8 cellular contexts compared by ENCODE assay signal in the genomic region with DNA sequence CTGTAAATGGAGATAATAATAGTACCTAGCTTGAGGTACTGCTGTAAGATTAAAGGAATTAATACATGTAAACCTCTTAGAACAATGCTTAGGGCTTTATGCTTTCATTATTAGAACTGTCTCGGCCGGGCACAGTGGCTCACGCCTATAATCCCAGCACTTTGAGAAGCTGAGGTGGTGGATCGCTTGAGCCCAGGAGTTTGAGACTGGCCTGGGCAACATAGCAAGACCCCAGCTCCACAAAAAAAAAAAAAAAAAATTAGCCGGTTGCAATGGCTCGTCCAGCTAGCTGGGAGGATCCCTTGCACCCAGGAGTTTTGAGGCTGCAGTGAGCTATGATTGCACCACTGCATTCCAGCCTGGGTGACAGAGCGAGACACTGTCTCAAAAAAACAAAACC. TPM values are rescaled to one million over a fixed set of nuclear protein-coding genes. Genes with fewer than 3 reads are reported as not detected.
A peak's percentile ranks its signal among the peaks of the same experiment; 100 is the strongest.
DNase-seq lines count a peak whose midpoint lies in the region; ATAC-seq, FAIRE-seq and TF ChIP-seq lines count a peak whose summit lies in the region.
"Not testable (repeated sequence)": the region's sequence is repeated elsewhere in the genome, so short reads cannot be mapped to it uniquely, and the experiment has no call there.
"Had no signal": no experiment of that assay in that cellular context is flagged by ENCODE, and none has a peak within 500 bp of the region (broad histone marks: within the 10 kb centered on the region; RNA-seq: fewer than 3 reads in every experiment).

No MANE protein-coding gene starts in this region.

- peak overlapping the region; percentile 35; the same call in 1 of the 2 replicates for H3K9ac ChIP-seq in MM.1S (ENCODE audit: low read length)
- not testable (repeated sequence) for H3K9ac ChIP-seq in HepG2 (ENCODE audit: insufficient read depth, low read depth, low read length)

- TF ChIP-seq CTCF in MM.1S (IDR thresholded peaks at IDR 0.05; ENCODE audit: low read length); HepG2 (CRISPR knock-in tag; IDR thresholded peaks at IDR 0.05): not testable (repeated sequence)

- not testable (repeated sequence) for H3K36me3 ChIP-seq in MM.1S (replicated peaks; ENCODE audit: insufficient read depth, low read length)
- peaks cover 9 to 20% of the 10 kb centered on the region in 2 experiments; a peak in 4 of 5 replicates for H3K36me3 ChIP-seq in HepG2 (replicated peaks in 1 of 2; ENCODE audit: control insufficient read depth in 1 of 2, insufficient read depth in 2 of 2, low read length in 2 of 2)

- H3K9me3 ChIP-seq in MM.1S (replicated peaks; ENCODE audit: insufficient read depth, low read length); T-helper 17 cell (ENCODE audit: control insufficient read depth, low read length, poor library complexity, severe bottlenecking); HepG2 (ENCODE audit: low read length): not testable (repeated sequence)

- BruUV-seq in HepG2 (replicated peaks; lab: Mats Ljungman, UMichigan) = not testable (repeated sequence)

- H4K20me1 ChIP-seq in MM.1S (ENCODE audit: insufficient read depth, low read length); HepG2 (ENCODE audit: insufficient read depth, low read length): not testable (repeated sequence)

- intact Hi-C loops in HepG2 (cut with micrococcal nuclease; ENCODE audit: unreplicated experiment) = not testable (repeated sequence)

- peak overlapping the region; percentile 65; the same call in 1 of the 2 replicates for H3K27ac ChIP-seq in MM.1S (ENCODE audit: low read length)
- not testable (repeated sequence) for H3K27ac ChIP-seq in HepG2 (ENCODE audit: extremely low read length, insufficient read depth, low read length)

- ATAC-seq in T-helper 17 cell; HepG2; stimulated activated effector memory CD8-positive, alpha-beta T cell treated with anti-CD3 and anti-CD28 coated beads, Interleukin-12 subunit alpha, Interleukin-12 subunit beta, amount 100 ng/mL, for 72 hours: not testable (repeated sequence)

- not testable (repeated sequence) for TF ChIP-seq RAD21 in HepG2 (CRISPR knock-in tag; IDR thresholded peaks at IDR 0.05)

- H3K79me2 ChIP-seq in MM.1S (ENCODE audit: low read length); HepG2 (ENCODE audit: insufficient read depth, low read length): not testable (repeated sequence)

- peaks cover 21% of the 10 kb centered on the region for H3K4me1 Mint-ChIP-seq in T-helper 17 cell
- peaks cover 28% of the 10 kb centered on the region for H3K4me1 Mint-ChIP-seq in activated naive CD4-positive, alpha-beta T cell treated with anti-CD3 and anti-CD28 coated beads, Interleukin-2, amount 10 ng/mL, durations not matched to agents 7 days and 5 days
- peaks cover 32% of the 10 kb centered on the region for H3K4me1 Mint-ChIP-seq in stimulated activated effector memory CD8-positive, alpha-beta T cell treated with anti-CD3 and anti-CD28 coated beads, Interleukin-12 subunit alpha, Interleukin-12 subunit beta, amount 100 ng/mL, for 72 hours

- H3K27me3 ChIP-seq in MM.1S (replicated peaks; ENCODE audit: insufficient read depth, low read length); HepG2 (ENCODE audit: control insufficient read depth in 1 of 2, insufficient read depth in 2 of 2, low read length in 2 of 2): not testable (repeated sequence)

- peaks cover 17% of the 10 kb centered on the region for H3K4me1 ChIP-seq in MM.1S (ENCODE audit: low read length)
- peaks cover 30% of the 10 kb centered on the region for H3K4me1 ChIP-seq in HepG2 (ENCODE audit: insufficient read depth, low read length)

- peaks cover 15% of the 10 kb centered on the region for H3F3A ChIP-seq in MM.1S (ENCODE audit: insufficient read depth, low read length)

- 0 out of 2 replicates have a peak overlapping the region, but pooled peaks have one; percentile 6 for H3K4me3 ChIP-seq in MM.1S (ENCODE audit: low read length)
- H3K4me3 ChIP-seq in HepG2 (replicated peaks in 1 of 3; ENCODE audit: insufficient read depth in 1 of 3, low read depth in 2 of 3, low read length in 3 of 3) = not testable (repeated sequence)

- in situ Hi-C loops in HepG2 (cut with HindIII; ENCODE audit: extremely low pct_ligation_motif_present, low pct_unique_long_range_greater_than_20kb) = not testable (repeated sequence)

- not testable (repeated sequence) for H3K27me3 Mint-ChIP-seq in T-helper 17 cell; activated naive CD4-positive, alpha-beta T cell treated with anti-CD3 and anti-CD28 coated beads, Interleukin-2, amount 10 ng/mL, durations not matched to agents 7 days and 5 days

- H2AFZ ChIP-seq in MM.1S (ENCODE audit: low read length); HepG2 (ENCODE audit: low read length): not testable (repeated sequence)

- H3K4me2 ChIP-seq in MM.1S (ENCODE audit: low read depth, low read length) = peak overlapping the region; percentile 45; the same call in 1 of the 2 replicates
- H3K4me2 ChIP-seq in HepG2 (ENCODE audit: low read depth, low read length) = not testable (repeated sequence)

- FAIRE-seq in HepG2 (lab: Jason Lieb, UNC) = not testable (repeated sequence)

- not testable (repeated sequence) for H3K9me2 ChIP-seq in MM.1S (replicated peaks; ENCODE audit: insufficient read depth, low read length)

- TF ChIP-seq EP300 in HepG2 (IDR thresholded peaks at IDR 0.05; ENCODE audit: low read depth in 2 of 2, low read length in 2 of 2); HepG2 (CRISPR knock-in tag; IDR thresholded peaks at IDR 0.05; ENCODE audit: borderline replicate concordance): not testable (repeated sequence)

- POLR2A ChIA-PET in HepG2 (lab: Yijun Ruan, JAX) = interaction anchor here (1.1 kb wide), 1 partner anchor 23 kb away, joined by 3 read pairs; a partner anchor contains a TSS

- H3K9me3 Mint-ChIP-seq in activated naive CD4-positive, alpha-beta T cell treated with anti-CD3 and anti-CD28 coated beads, Interleukin-2, amount 10 ng/mL, durations not matched to agents 7 days and 5 days; stimulated activated effector memory CD8-positive, alpha-beta T cell treated with anti-CD3 and anti-CD28 coated beads, Interleukin-12 subunit alpha, Interleukin-12 subunit beta, amount 100 ng/mL, for 72 hours: not testable (repeated sequence)

- CTCF ChIA-PET in activated naive CD4-positive, alpha-beta T cell treated with anti-CD3 and anti-CD28 coated beads, Interleukin-2, amount 10 ng/mL, durations not matched to agents 7 days and 5 days (lab: Charles Lee) = interaction anchor here (0.7 to 1.6 kb wide), 3 partner anchors 15 to 28 kb away, joined by 3 to 10 read pairs (median 4); a partner anchor contains a TSS
- CTCF ChIA-PET in HepG2 (lab: Yijun Ruan, JAX; ENCODE audit: low intra/inter-chr PET ratio, low total read pairs) = not testable (repeated sequence)

- H3K36me3 Mint-ChIP-seq in T-helper 17 cell (ENCODE audit: low read depth) = not testable (repeated sequence)
- H3K36me3 Mint-ChIP-seq in activated naive CD4-positive, alpha-beta T cell treated with anti-CD3 and anti-CD28 coated beads, Interleukin-2, amount 10 ng/mL, durations not matched to agents 7 days and 5 days = peaks cover 26% of the 10 kb centered on the region
- peaks cover 57% of the 10 kb centered on the region for H3K36me3 Mint-ChIP-seq in stimulated activated effector memory CD8-positive, alpha-beta T cell treated with anti-CD3 and anti-CD28 coated beads, Interleukin-12 subunit alpha, Interleukin-12 subunit beta, amount 100 ng/mL, for 72 hours

- peak overlapping the region; percentile 66 for H3K4me3 Mint-ChIP-seq in T-helper 17 cell
- not testable (repeated sequence) for H3K4me3 Mint-ChIP-seq in activated naive CD4-positive, alpha-beta T cell treated with anti-CD3 and anti-CD28 coated beads, Interleukin-2, amount 10 ng/mL, durations not matched to agents 7 days and 5 days; stimulated activated effector memory CD8-positive, alpha-beta T cell treated with anti-CD3 and anti-CD28 coated beads, Interleukin-12 subunit alpha, Interleukin-12 subunit beta, amount 100 ng/mL, for 72 hours

- not testable (repeated sequence) for TF ChIP-seq POLR2A in HepG2 (IDR thresholded peaks at IDR 0.05; ENCODE audit: insufficient read depth in 1 of 2, low read depth in 2 of 2, low read length in 2 of 2)

- H3K27ac Mint-ChIP-seq in T-helper 17 cell = peak overlapping the region; percentile 75
- peak overlapping the region; percentile 69 for H3K27ac Mint-ChIP-seq in activated naive CD4-positive, alpha-beta T cell treated with anti-CD3 and anti-CD28 coated beads, Interleukin-2, amount 10 ng/mL, durations not matched to agents 7 days and 5 days
- peak overlapping the region; percentile 65 for H3K27ac Mint-ChIP-seq in stimulated activated effector memory CD8-positive, alpha-beta T cell treated with anti-CD3 and anti-CD28 coated beads, Interleukin-12 subunit alpha, Interleukin-12 subunit beta, amount 100 ng/mL, for 72 hours

- WGBS in HepG2 (ENCODE audit: low lambda C conversion rate) = 95% methylated on average over 7 of the region's 7 CpGs

- DNase-seq in MM.1S; T-helper 17 cell; activated naive CD4-positive, alpha-beta T cell treated with anti-CD3 and anti-CD28 coated beads, Interleukin-2, amount 10 ng/mL, durations not matched to agents 7 days and 5 days; HepG2 (ENCODE audit: low spot score); stimulated activated effector memory CD8-positive, alpha-beta T cell treated with anti-CD3 and anti-CD28 coated beads, Interleukin-12 subunit alpha, Interleukin-12 subunit beta, amount 100 ng/mL, for 72 hours (ENCODE audit: low spot score in 2 of 2): not testable (repeated sequence)

RNA-seq across cellular contexts. Expression of a gene that starts 1.5 kb away (rescaled TPM):
- 10 to 100 TPM; 12.6 to 13.7 TPM for total RNA-seq in T-helper 17 cell
- total RNA-seq in HepG2 (2016; rRNA removed; fragmentation: Illumina TruSeq; extraction: Trizol) = 14.3 and 20.6 TPM in 2 replicates
- 77.8 and 81.7 TPM in 2 replicates for total RNA-seq in HepG2 (2016; cell fraction: cytosol; rRNA removed; fragmentation: Illumina TruSeq; extraction: Trizol; ENCODE audit: low read depth)
- total RNA-seq in HepG2 (2016; cell fraction: insoluble cytoplasmic fraction; rRNA removed; fragmentation: Illumina TruSeq; extraction: Trizol) = 18.6 and 20.5 TPM in 2 replicates
- 48.3 and 54.4 TPM in 2 replicates for total RNA-seq in HepG2 (2016; cell fraction: membrane; rRNA removed; fragmentation: Illumina TruSeq; extraction: Trizol)
- total RNA-seq in HepG2 (2016; cell fraction: nucleus; rRNA removed; fragmentation: Illumina TruSeq; extraction: Trizol) = 7.6 and 12.3 TPM in 2 replicates
- 18.7 and 21.2 TPM in 2 replicates for polyA plus RNA-seq in HepG2 (2011; rRNA removed)
- 12.2 and 14.1 TPM in 2 replicates for polyA plus RNA-seq in HepG2 (2011; cell fraction: cytosol; rRNA removed)
- 55.4 and 67.8 TPM in 2 replicates for polyA plus RNA-seq in HepG2 (2011; cell fraction: nucleus; rRNA removed)
- 10.4 and 27.8 TPM in 2 replicates for polyA plus RNA-seq in HepG2 (2012)
- 113 and 123 TPM in 2 replicates for polyA plus RNA-seq in HepG2 (2016; cell fraction: cytosol; fragmentation: Illumina TruSeq; extraction: Trizol; ENCODE audit: low read depth)
- 19.3 and 21.1 TPM in 2 replicates for polyA plus RNA-seq in HepG2 (2016; cell fraction: insoluble cytoplasmic fraction; fragmentation: Illumina TruSeq; extraction: Trizol; ENCODE audit: low read depth)
- 79.9 and 83.9 TPM in 2 replicates for polyA plus RNA-seq in HepG2 (2016; cell fraction: membrane; fragmentation: Illumina TruSeq; extraction: Trizol; ENCODE audit: low read depth)
- 23.3 and 24.8 TPM in 2 replicates for polyA plus RNA-seq in HepG2 (2016; cell fraction: nucleus; fragmentation: Illumina TruSeq; extraction: Trizol; ENCODE audit: insufficient read depth, low read depth)
- 11.3 and 12.4 TPM in 2 replicates for polyA minus RNA-seq in HepG2 (2011; rRNA and poly(A)+ RNA removed; ENCODE audit: low replicate concordance)
- 4.6 and 9.4 TPM in 2 replicates for polyA minus RNA-seq in HepG2 (2011; cell fraction: cytosol; rRNA and poly(A)+ RNA removed)
- polyA minus RNA-seq in HepG2 (2011; cell fraction: nucleus; rRNA and poly(A)+ RNA removed) = 8.9 and 9.7 TPM in 2 replicates
- total RNA-seq: G401, H4 had no signal

RNA-seq across cellular contexts. Expression of a gene that starts 8.2 kb away (rescaled TPM):
- 10 to 100 TPM; 76.5 to 77.6 TPM for total RNA-seq in T-helper 17 cell
- total RNA-seq in HepG2 (2016; rRNA removed; fragmentation: Illumina TruSeq; extraction: Trizol) = 27.7 and 32.5 TPM in 2 replicates
- 24.4 and 27.2 TPM in 2 replicates for total RNA-seq in HepG2 (2016; cell fraction: cytosol; rRNA removed; fragmentation: Illumina TruSeq; extraction: Trizol; ENCODE audit: low read depth)
- total RNA-seq in HepG2 (2016; cell fraction: insoluble cytoplasmic fraction; rRNA removed; fragmentation: Illumina TruSeq; extraction: Trizol) = 27.3 and 33.3 TPM in 2 replicates
- 32.8 and 33.8 TPM in 2 replicates for total RNA-seq in HepG2 (2016; cell fraction: membrane; rRNA removed; fragmentation: Illumina TruSeq; extraction: Trizol)
- 12.2 and 14.0 TPM in 2 replicates for total RNA-seq in HepG2 (2016; cell fraction: nucleus; rRNA removed; fragmentation: Illumina TruSeq; extraction: Trizol)
- 168 and 206 TPM in 2 replicates for polyA plus RNA-seq in HepG2 (2011; rRNA removed)
- polyA plus RNA-seq in HepG2 (2011; cell fraction: cytosol; rRNA removed) = 105 and 131 TPM in 2 replicates
- polyA plus RNA-seq in HepG2 (2011; cell fraction: nucleus; rRNA removed) = 199 and 240 TPM in 2 replicates
- polyA plus RNA-seq in HepG2 (2012) = 81.8 and 84.6 TPM in 2 replicates
- 52.0 and 57.0 TPM in 2 replicates for polyA plus RNA-seq in HepG2 (2016; cell fraction: cytosol; fragmentation: Illumina TruSeq; extraction: Trizol; ENCODE audit: low read depth)
- polyA plus RNA-seq in HepG2 (2016; cell fraction: insoluble cytoplasmic fraction; fragmentation: Illumina TruSeq; extraction: Trizol; ENCODE audit: low read depth) = 71.9 and 74.1 TPM in 2 replicates
- 68.0 and 70.1 TPM in 2 replicates for polyA plus RNA-seq in HepG2 (2016; cell fraction: membrane; fragmentation: Illumina TruSeq; extraction: Trizol; ENCODE audit: low read depth)
- 55.9 and 63.0 TPM in 2 replicates for polyA plus RNA-seq in HepG2 (2016; cell fraction: nucleus; fragmentation: Illumina TruSeq; extraction: Trizol; ENCODE audit: insufficient read depth, low read depth)
- polyA minus RNA-seq in HepG2 (2011; rRNA and poly(A)+ RNA removed; ENCODE audit: low replicate concordance) = 46.5 and 80.5 TPM in 2 replicates
- polyA minus RNA-seq in HepG2 (2011; cell fraction: cytosol; rRNA and poly(A)+ RNA removed) = 28.9 and 31.8 TPM in 2 replicates
- 31.0 and 39.2 TPM in 2 replicates for polyA minus RNA-seq in HepG2 (2011; cell fraction: nucleus; rRNA and poly(A)+ RNA removed)

RNA-seq across cellular contexts. Expression of a gene that starts 18.8 kb away (rescaled TPM):
- 100 to 1,000 TPM in 1 of 2 donors, 10 to 100 TPM in 1; 94.9 to 131 TPM for total RNA-seq in T-helper 17 cell
- total RNA-seq in HepG2 (2016; rRNA removed; fragmentation: Illumina TruSeq; extraction: Trizol) = 4.8 and 5.4 TPM in 2 replicates
- 15.6 and 18.9 TPM in 2 replicates for total RNA-seq in HepG2 (2016; cell fraction: cytosol; rRNA removed; fragmentation: Illumina TruSeq; extraction: Trizol; ENCODE audit: low read depth)
- 3.6 and 7.4 TPM in 2 replicates for total RNA-seq in HepG2 (2016; cell fraction: insoluble cytoplasmic fraction; rRNA removed; fragmentation: Illumina TruSeq; extraction: Trizol)
- total RNA-seq in HepG2 (2016; cell fraction: membrane; rRNA removed; fragmentation: Illumina TruSeq; extraction: Trizol) = 16.8 and 17.0 TPM in 2 replicates
- total RNA-seq in HepG2 (2016; cell fraction: nucleus; rRNA removed; fragmentation: Illumina TruSeq; extraction: Trizol) = 3.7 and 3.9 TPM in 2 replicates
- polyA plus RNA-seq in HepG2 (2011; rRNA removed) = 47.0 and 63.6 TPM in 2 replicates
- polyA plus RNA-seq in HepG2 (2011; cell fraction: cytosol; rRNA removed) = 39.4 and 54.7 TPM in 2 replicates
- 83.9 and 94.9 TPM in 2 replicates for polyA plus RNA-seq in HepG2 (2011; cell fraction: nucleus; rRNA removed)
- polyA plus RNA-seq in HepG2 (2012) = 69.8 and 96.9 TPM in 2 replicates
- 32.9 and 34.4 TPM in 2 replicates for polyA plus RNA-seq in HepG2 (2016; cell fraction: cytosol; fragmentation: Illumina TruSeq; extraction: Trizol; ENCODE audit: low read depth)
- polyA plus RNA-seq in HepG2 (2016; cell fraction: insoluble cytoplasmic fraction; fragmentation: Illumina TruSeq; extraction: Trizol; ENCODE audit: low read depth) = 7.4 and 9.0 TPM in 2 replicates
- 23.4 and 24.5 TPM in 2 replicates for polyA plus RNA-seq in HepG2 (2016; cell fraction: membrane; fragmentation: Illumina TruSeq; extraction: Trizol; ENCODE audit: low read depth)
- 12.2 and 14.9 TPM in 2 replicates for polyA plus RNA-seq in HepG2 (2016; cell fraction: nucleus; fragmentation: Illumina TruSeq; extraction: Trizol; ENCODE audit: insufficient read depth, low read depth)
- polyA minus RNA-seq in HepG2 (2011; rRNA and poly(A)+ RNA removed; ENCODE audit: low replicate concordance) = 4.9 and 32.0 TPM in 2 replicates
- polyA minus RNA-seq in HepG2 (2011; cell fraction: cytosol; rRNA and poly(A)+ RNA removed) = 14.5 and 16.8 TPM in 2 replicates
- polyA minus RNA-seq in HepG2 (2011; cell fraction: nucleus; rRNA and poly(A)+ RNA removed) = 7.6 and 11.2 TPM in 2 replicates
- total RNA-seq: G401 had no signal

RNA-seq across cellular contexts. Expression of a gene that starts 23.1 kb away (rescaled TPM):
- total RNA-seq in T-helper 17 cell (under 1 TPM; 0.65 to 0.94 TPM), HepG2 (2016; rRNA removed; fragmentation: Illumina TruSeq; extraction: Trizol) (0.24 TPM in 1 of 2 replicates, not detected in the other)
- total RNA-seq in HepG2 (2016; cell fraction: cytosol; rRNA removed; fragmentation: Illumina TruSeq; extraction: Trizol; ENCODE audit: low read depth) = 0.09 and 0.20 TPM in 2 replicates
- 0.16 and 0.37 TPM in 2 replicates for total RNA-seq in HepG2 (2016; cell fraction: insoluble cytoplasmic fraction; rRNA removed; fragmentation: Illumina TruSeq; extraction: Trizol)
- 0.21 and 0.22 TPM in 2 replicates for total RNA-seq in HepG2 (2016; cell fraction: membrane; rRNA removed; fragmentation: Illumina TruSeq; extraction: Trizol)
- 0.25 and 0.47 TPM in 2 replicates for total RNA-seq in HepG2 (2016; cell fraction: nucleus; rRNA removed; fragmentation: Illumina TruSeq; extraction: Trizol)
- polyA plus RNA-seq in HepG2 (2011; rRNA removed) = 0.42 and 0.51 TPM in 2 replicates
- polyA plus RNA-seq in HepG2 (2011; cell fraction: cytosol; rRNA removed) = 0.08 and 0.24 TPM in 2 replicates
- polyA plus RNA-seq in HepG2 (2011; cell fraction: nucleus; rRNA removed) = 1.6 and 1.8 TPM in 2 replicates
- 0.36 and 0.44 TPM in 2 replicates for polyA plus RNA-seq in HepG2 (2012)
- polyA plus RNA-seq in HepG2 (2016; cell fraction: cytosol; fragmentation: Illumina TruSeq; extraction: Trizol; ENCODE audit: low read depth) = 0.35 and 0.51 TPM in 2 replicates
- polyA plus RNA-seq in HepG2 (2016; cell fraction: insoluble cytoplasmic fraction; fragmentation: Illumina TruSeq; extraction: Trizol; ENCODE audit: low read depth) = 0.25 and 0.34 TPM in 2 replicates
- polyA plus RNA-seq in HepG2 (2016; cell fraction: membrane; fragmentation: Illumina TruSeq; extraction: Trizol; ENCODE audit: low read depth) = 0.39 and 0.63 TPM in 2 replicates
- 0.78 and 1.4 TPM in 2 replicates for polyA plus RNA-seq in HepG2 (2016; cell fraction: nucleus; fragmentation: Illumina TruSeq; extraction: Trizol; ENCODE audit: insufficient read depth, low read depth)
- 1.1 TPM in 1 of 2 replicates, not detected in the other for polyA minus RNA-seq in HepG2 (2011; rRNA and poly(A)+ RNA removed; ENCODE audit: low replicate concordance)
- polyA minus RNA-seq in HepG2 (2011; cell fraction: cytosol; rRNA and poly(A)+ RNA removed) = not detected in 2 replicates
- 0.39 and 0.62 TPM in 2 replicates for polyA minus RNA-seq in HepG2 (2011; cell fraction: nucleus; rRNA and poly(A)+ RNA removed)
- total RNA-seq: G401, H4, SJSA1 had no signal

RNA-seq across cellular contexts. Expression of a gene that starts 39.0 kb away (rescaled TPM):
- total RNA-seq in T-helper 17 cell (10 to 100 TPM; 80.8 to 89.3 TPM), HepG2 (2016; rRNA removed; fragmentation: Illumina TruSeq; extraction: Trizol) (176 and 177 TPM in 2 replicates)
- 65.7 and 77.2 TPM in 2 replicates for total RNA-seq in HepG2 (2016; cell fraction: cytosol; rRNA removed; fragmentation: Illumina TruSeq; extraction: Trizol; ENCODE audit: low read depth)
- 171 and 181 TPM in 2 replicates for total RNA-seq in HepG2 (2016; cell fraction: insoluble cytoplasmic fraction; rRNA removed; fragmentation: Illumina TruSeq; extraction: Trizol)
- total RNA-seq in HepG2 (2016; cell fraction: membrane; rRNA removed; fragmentation: Illumina TruSeq; extraction: Trizol) = 128 and 142 TPM in 2 replicates
- 74.9 and 87.3 TPM in 2 replicates for total RNA-seq in HepG2 (2016; cell fraction: nucleus; rRNA removed; fragmentation: Illumina TruSeq; extraction: Trizol)
- polyA plus RNA-seq in HepG2 (2011; rRNA removed) = 220 and 272 TPM in 2 replicates
- 258 and 302 TPM in 2 replicates for polyA plus RNA-seq in HepG2 (2011; cell fraction: cytosol; rRNA removed)
- 210 and 223 TPM in 2 replicates for polyA plus RNA-seq in HepG2 (2011; cell fraction: nucleus; rRNA removed)
- 137 and 191 TPM in 2 replicates for polyA plus RNA-seq in HepG2 (2012)
- 74.4 and 81.5 TPM in 2 replicates for polyA plus RNA-seq in HepG2 (2016; cell fraction: cytosol; fragmentation: Illumina TruSeq; extraction: Trizol; ENCODE audit: low read depth)
- 211 and 227 TPM in 2 replicates for polyA plus RNA-seq in HepG2 (2016; cell fraction: insoluble cytoplasmic fraction; fragmentation: Illumina TruSeq; extraction: Trizol; ENCODE audit: low read depth)
- polyA plus RNA-seq in HepG2 (2016; cell fraction: membrane; fragmentation: Illumina TruSeq; extraction: Trizol; ENCODE audit: low read depth) = 119 and 131 TPM in 2 replicates
- polyA plus RNA-seq in HepG2 (2016; cell fraction: nucleus; fragmentation: Illumina TruSeq; extraction: Trizol; ENCODE audit: insufficient read depth, low read depth) = 198 and 202 TPM in 2 replicates
- 448 and 594 TPM in 2 replicates for polyA minus RNA-seq in HepG2 (2011; rRNA and poly(A)+ RNA removed; ENCODE audit: low replicate concordance)
- polyA minus RNA-seq in HepG2 (2011; cell fraction: cytosol; rRNA and poly(A)+ RNA removed) = 140 and 151 TPM in 2 replicates
- 46.2 and 53.8 TPM in 2 replicates for polyA minus RNA-seq in HepG2 (2011; cell fraction: nucleus; rRNA and poly(A)+ RNA removed)

Comparison
In these comparisons a context has a peak if more than half of its experiments do, and no peak if none do; other contexts are left out.
1. RNA of a gene that starts 18.8 kb away (total RNA-seq): 94.9 to 131 TPM in T-helper 17 cell; 3.6 to 18.9 TPM in HepG2; every median in the first group is over 4 times any median in the second.
2. Peak in every context shown above with its lines, with median percentiles within 50 percentile points of each other: H3K27ac Mint-ChIP-seq.